ENCODE assay signal across 22 cellular contexts in genomic region chr7:5452470-5452899, GRCh38. TPM values are rescaled to one million over a fixed set of nuclear protein-coding genes. Genes with fewer than 3 reads are reported as not detected.
DNase-seq lines count a peak whose midpoint lies in the region; ATAC-seq, FAIRE-seq and TF ChIP-seq lines count a peak whose summit lies in the region.
"Had no signal": no experiment of that assay in that cellular context is flagged by ENCODE, and none has a peak within 500 bp of the region (broad histone marks: within the 10 kb centered on the region; RNA-seq: fewer than 3 reads in every experiment).

No MANE protein-coding gene starts in this region.

- H3K79me2 ChIP-seq in mammary epithelial cell (ENCODE audit: insufficient read depth, low read length), result no peaks in the 10 kb centered on the region

- H3K36me3 ChIP-seq in mammary epithelial cell (ENCODE audit: insufficient read depth, low read length) (no peaks in the 10 kb centered on the region), kidney (ENCODE audit: control insufficient read depth in 1 of 2, insufficient read depth in 2 of 2, low read length in 2 of 2) (no peaks in the 10 kb centered on the region)
- H3K36me3 ChIP-seq: lower lobe of right lung, thoracic aorta had no signal

- peak; percentile 4; the same call in 1 of the 3 replicates for ATAC-seq in SK-N-SH treated with all-trans-retinoic acid at 6 μM for 48 hours
- ATAC-seq in activated CD8-positive, alpha-beta memory T cell treated with anti-CD3 and anti-CD28 coated beads, Interleukin-2, amount 10 ng/mL, durations not matched to agents 7 days and 5 days, result no peak

- H3K9me3 Mint-ChIP-seq in MCF 10A (ENCODE audit: unreplicated experiment) (no peaks in the 10 kb centered on the region), type B pancreatic cell (no peaks in the 10 kb centered on the region), HFFc6 (no peaks in the 10 kb centered on the region)
- no peaks in the 10 kb centered on the region for H3K9me3 Mint-ChIP-seq in activated CD8-positive, alpha-beta memory T cell treated with anti-CD3 and anti-CD28 coated beads, Interleukin-2, amount 10 ng/mL, durations not matched to agents 7 days and 5 days (ENCODE audit: low read depth)
- H3K9me3 Mint-ChIP-seq: activated CD4-positive, alpha-beta T cell treated with anti-CD3 and anti-CD28 coated beads, Interleukin-2, amount 10 ng/mL, durations not matched to agents 24 days and 14 days; activated naive CD4-positive, alpha-beta T cell treated with anti-CD3 and anti-CD28 coated beads, Interleukin-2, amount 50 U/mL, for 24 hours; CD4-positive, alpha-beta memory T cell; natural killer cell treated with Interleukin-12 subunit alpha and Interleukin-12 subunit beta and Interleukin-15 and Interleukin-18, amount 100 ng/mL, for 72 hours; T-helper 2 cell treated with Interferon-gamma antibody and Interleukin-4, amounts not matched to agents 5 μg/mL and 100 μg/mL, for 36 hours had no signal

- in situ Hi-C loops in mammary epithelial cell (cut with MboI; ENCODE audit: low sequenced_read_pairs in 2 of 2), result loop anchor here in 1 of 2 donors (10.0 to 25.0 kb wide), 2 partner anchors 208 to 465 kb away; no protein-coding TSS in a partner anchor

- DNase-seq in MCF 10A (ENCODE audit: unreplicated experiment) (no peak), mammary epithelial cell (no peak), kidney (peak; percentile 78), type B pancreatic cell (ENCODE audit: extremely low spot score, unreplicated experiment) (no peak), HFFc6 (no peak), NCI-H345 (lab: John Stamatoyannopoulos, UW) (no peak)
- DNase-seq in activated CD8-positive, alpha-beta memory T cell treated with anti-CD3 and anti-CD28 coated beads, Interleukin-2, amount 10 ng/mL, durations not matched to agents 7 days and 5 days, result no peak
- DNase-seq: activated CD4-positive, alpha-beta T cell treated with anti-CD3 and anti-CD28 coated beads, Interleukin-2, amount 10 ng/mL, durations not matched to agents 24 days and 14 days; activated T-cell treated with anti-CD3 and anti-CD28 coated beads for 4 hours; CD4-positive, alpha-beta memory T cell; lower lobe of right lung; NCI-H1694 treated with DMSO at 0.1 percent for 48 hours; NCI-H526 treated with DMSO at 0.1 percent for 48 hours; PC-9; retina; stimulated activated CD4-positive, alpha-beta T cell treated with anti-CD3 and anti-CD28 coated beads, Interleukin-2, amount 100 ng/mL, for 24 hours had no signal

- H3K4me1 ChIP-seq in mammary epithelial cell (ENCODE audit: insufficient read depth, low read length), result peaks cover 15% of the 10 kb centered on the region
- H3K4me1 ChIP-seq in kidney (ENCODE audit: control insufficient read depth in 1 of 2, insufficient read depth in 1 of 2, low read depth in 1 of 2, low read length in 2 of 2), result no peaks in the 10 kb centered on the region

- H3K27ac ChIP-seq in mammary epithelial cell (ENCODE audit: insufficient read depth, low read depth, low read length), result no peak overlapping the region
- H3K27ac ChIP-seq in kidney (ENCODE audit: low read depth in 2 of 2, low read length in 2 of 2), result no peak overlapping the region
- H3K27ac ChIP-seq: 22Rv1, lower lobe of right lung, PC-9, thoracic aorta had no signal

- dilution Hi-C loops in mammary epithelial cell (cut with HindIII; ENCODE audit: low sequenced_read_pairs), result no loop called here

- TF ChIP-seq CTCF in MCF 10A (IDR thresholded peaks at IDR 0.05; ENCODE audit: unreplicated experiment) (no peak), mammary epithelial cell (conservative IDR thresholded peaks at IDR 0.05 in 1 of 2, IDR thresholded peaks at IDR 0.05 in 1 of 2; ENCODE audit: extremely low read depth in 1 of 2, insufficient read depth in 1 of 2, low read depth in 1 of 2, low read length in 2 of 2) (no peak), kidney (IDR thresholded peaks at IDR 0.05; ENCODE audit: borderline replicate concordance, extremely low read depth, insufficient read depth) (no peak), type B pancreatic cell (conservative IDR thresholded peaks at IDR 0.05) (no peak), HFFc6 (IDR thresholded peaks at IDR 0.05) (no peak)

- no TSS peak for BruUV-seq in MCF 10A (replicated peaks; lab: Mats Ljungman, UMichigan)
- BruUV-seq in mammary epithelial cell (replicated peaks; lab: Mats Ljungman, UMichigan), result no TSS peak

- H3K27me3 ChIP-seq in mammary epithelial cell (ENCODE audit: insufficient read depth, low read length), result no peaks in the 10 kb centered on the region

- peaks cover 7% of the 10 kb centered on the region for H3K4me1 Mint-ChIP-seq in MCF 10A (ENCODE audit: insufficient read depth, unreplicated experiment)
- peaks cover 10% of the 10 kb centered on the region for H3K4me1 Mint-ChIP-seq in type B pancreatic cell (ENCODE audit: unreplicated experiment)
- H3K4me1 Mint-ChIP-seq in HFFc6 (ENCODE audit: low read depth), result peaks cover 12% of the 10 kb centered on the region
- H3K4me1 Mint-ChIP-seq in activated CD8-positive, alpha-beta memory T cell treated with anti-CD3 and anti-CD28 coated beads, Interleukin-2, amount 10 ng/mL, durations not matched to agents 7 days and 5 days, result no peaks in the 10 kb centered on the region
- H3K4me1 Mint-ChIP-seq: activated CD4-positive, alpha-beta T cell treated with anti-CD3 and anti-CD28 coated beads, Interleukin-2, amount 10 ng/mL, durations not matched to agents 24 days and 14 days; activated naive CD4-positive, alpha-beta T cell treated with anti-CD3 and anti-CD28 coated beads, Interleukin-2, amount 50 U/mL, for 24 hours; CD4-positive, alpha-beta memory T cell had no signal

- no peaks in the 10 kb centered on the region for H4K20me1 ChIP-seq in mammary epithelial cell (ENCODE audit: insufficient read depth, low read length)

- H3K4me3 ChIP-seq in mammary epithelial cell (replicated peaks in 1 of 3; ENCODE audit: insufficient read depth in 1 of 3, low read depth in 2 of 3, low read length in 3 of 3) (no peak overlapping the region), kidney (ENCODE audit: low read length in 2 of 2) (no peak overlapping the region)
- H3K4me3 ChIP-seq: lower lobe of right lung, PC-9, thoracic aorta had no signal

- 95% methylated on average over 4 of the region's 12 CpGs for WGBS in mammary epithelial cell (ENCODE audit: low coverage, missing lambda C conversion rate)

- no peak overlapping the region for H2AFZ ChIP-seq in mammary epithelial cell (ENCODE audit: low read depth, low read length)
- H2AFZ ChIP-seq: PC-9 had no signal

- H3K36me3 Mint-ChIP-seq in MCF 10A (ENCODE audit: insufficient read depth, unreplicated experiment) (peaks cover 12% of the 10 kb centered on the region), type B pancreatic cell (no peaks in the 10 kb centered on the region), HFFc6 (ENCODE audit: low read depth) (no peaks in the 10 kb centered on the region)
- no peaks in the 10 kb centered on the region for H3K36me3 Mint-ChIP-seq in activated CD8-positive, alpha-beta memory T cell treated with anti-CD3 and anti-CD28 coated beads, Interleukin-2, amount 10 ng/mL, durations not matched to agents 7 days and 5 days
- H3K36me3 Mint-ChIP-seq: natural killer cell treated with Interleukin-12 subunit alpha and Interleukin-12 subunit beta and Interleukin-15 and Interleukin-18, amount 100 ng/mL, for 72 hours had no signal

- intact Hi-C loops in MCF 10A (cut with micrococcal nuclease) (loop anchor here (10.0 kb wide), 1 partner anchor 608 kb away; no protein-coding TSS in a partner anchor), mammary epithelial cell (cut with micrococcal nuclease) (no loop called here), kidney (cut with DNase I) (no loop called here)

- H3K27me3 Mint-ChIP-seq in MCF 10A (ENCODE audit: insufficient read depth, unreplicated experiment), result peaks cover 11% of the 10 kb centered on the region
- H3K27me3 Mint-ChIP-seq in type B pancreatic cell, result peaks cover 8% of the 10 kb centered on the region
- peaks cover 5% of the 10 kb centered on the region for H3K27me3 Mint-ChIP-seq in HFFc6 (ENCODE audit: insufficient read depth)
- no peaks in the 10 kb centered on the region for H3K27me3 Mint-ChIP-seq in activated CD8-positive, alpha-beta memory T cell treated with anti-CD3 and anti-CD28 coated beads, Interleukin-2, amount 10 ng/mL, durations not matched to agents 7 days and 5 days

- CTCF ChIA-PET in MCF 10A (lab: Yijun Ruan, JAX), result interaction anchor here (0.7 to 2.1 kb wide), 2 partner anchors 86 to 212 kb away, joined by 4 to 11 read pairs; no protein-coding TSS in a partner anchor
- CTCF ChIA-PET in mammary epithelial cell (lab: Charles Lee; ENCODE audit: low non-redundant PET), result no interaction called here
- CTCF ChIA-PET in activated CD8-positive, alpha-beta memory T cell treated with anti-CD3 and anti-CD28 coated beads, Interleukin-2, amount 10 ng/mL, durations not matched to agents 7 days and 5 days (lab: Charles Lee), result interaction anchor here (3.5 kb wide), 1 partner anchor 213 kb away, joined by 36 read pairs; no protein-coding TSS in a partner anchor

- H3K27ac Mint-ChIP-seq in MCF 10A (ENCODE audit: low read depth, unreplicated experiment) (peak overlapping the region; percentile 32), type B pancreatic cell (peak overlapping the region; percentile 10), HFFc6 (no peak overlapping the region; the same call in 1 of the 2 replicates)
- no peak overlapping the region for H3K27ac Mint-ChIP-seq in activated CD8-positive, alpha-beta memory T cell treated with anti-CD3 and anti-CD28 coated beads, Interleukin-2, amount 10 ng/mL, durations not matched to agents 7 days and 5 days
- H3K27ac Mint-ChIP-seq: activated CD4-positive, alpha-beta T cell treated with anti-CD3 and anti-CD28 coated beads, Interleukin-2, amount 10 ng/mL, durations not matched to agents 24 days and 14 days; activated naive CD4-positive, alpha-beta T cell treated with anti-CD3 and anti-CD28 coated beads, Interleukin-2, amount 50 U/mL, for 24 hours; natural killer cell treated with Interleukin-12 subunit alpha and Interleukin-12 subunit beta and Interleukin-15 and Interleukin-18, amount 100 ng/mL, for 72 hours; T-helper 2 cell treated with Interferon-gamma antibody and Interleukin-4, amounts not matched to agents 5 μg/mL and 100 μg/mL, for 36 hours had no signal

- FAIRE-seq in kidney (lab: Jason Lieb, UNC), result no peak

- POLR2A ChIA-PET in MCF 10A (lab: Yijun Ruan, JAX), result interaction anchor here (1.2 kb wide), 1 partner anchor 56 kb away, joined by 5 read pairs; no protein-coding TSS in a partner anchor

- H3K4me3 Mint-ChIP-seq in MCF 10A (ENCODE audit: unreplicated experiment) (no peak overlapping the region), type B pancreatic cell (no peak overlapping the region), HFFc6 (no peak overlapping the region)
- no peak overlapping the region for H3K4me3 Mint-ChIP-seq in activated CD8-positive, alpha-beta memory T cell treated with anti-CD3 and anti-CD28 coated beads, Interleukin-2, amount 10 ng/mL, durations not matched to agents 7 days and 5 days
- H3K4me3 Mint-ChIP-seq: activated CD4-positive, alpha-beta T cell treated with anti-CD3 and anti-CD28 coated beads, Interleukin-2, amount 10 ng/mL, durations not matched to agents 24 days and 14 days; activated naive CD4-positive, alpha-beta T cell treated with anti-CD3 and anti-CD28 coated beads, Interleukin-2, amount 50 U/mL, for 24 hours; CD4-positive, alpha-beta memory T cell; natural killer cell treated with Interleukin-12 subunit alpha and Interleukin-12 subunit beta and Interleukin-15 and Interleukin-18, amount 100 ng/mL, for 72 hours; T-helper 2 cell treated with Interferon-gamma antibody and Interleukin-4, amounts not matched to agents 5 μg/mL and 100 μg/mL, for 36 hours had no signal

- H3K9me3 ChIP-seq in mammary epithelial cell (replicated peaks; ENCODE audit: insufficient read depth, low read length) (no peaks in the 10 kb centered on the region), kidney (ENCODE audit: control insufficient read depth in 1 of 2, low read length in 2 of 2) (no peaks in the 10 kb centered on the region)
- H3K9me3 ChIP-seq: lower lobe of right lung, thoracic aorta had no signal

- no peak overlapping the region for H3K4me2 ChIP-seq in mammary epithelial cell (ENCODE audit: insufficient read depth, low read depth, low read length)
- H3K4me2 ChIP-seq: PC-9 had no signal

- H3K9ac ChIP-seq in mammary epithelial cell (ENCODE audit: insufficient read depth, low read length) (no peak overlapping the region), kidney (ENCODE audit: low read length in 2 of 2) (no peak overlapping the region)

RNA-seq across cellular contexts. Expression of gene TNRC18, which starts 28.9 kb away (rescaled TPM):
- 120 and 132 TPM in 2 replicates for total RNA-seq in MCF 10A (2022)
- total RNA-seq in mammary epithelial cell, result 100 to 1,000 TPM in 1 of 2 donors, 10 to 100 TPM in 1; 62.2 to 121 TPM
- polyA plus RNA-seq in mammary epithelial cell, result 22.3 TPM
- polyA minus RNA-seq in mammary epithelial cell, result 123 TPM
- total RNA-seq in kidney, result 125 TPM
- 12.5 TPM for polyA plus RNA-seq in kidney (ENCODE audit: insufficient read depth, low read depth, low replicate concordance)
- 135 and 169 TPM in 2 replicates for total RNA-seq in type B pancreatic cell (ENCODE audit: low replicate concordance)
- total RNA-seq in HFFc6 (2021; fragmentation: NEBNext Ultra II Directional; extraction: Animal tissue kit (Norgen Biotek cat#: 25700)), result 10 to 100 TPM; 70.6 to 87.1 (median 79.9) TPM
- total RNA-seq in activated CD8-positive, alpha-beta memory T cell treated with anti-CD3 and anti-CD28 coated beads, Interleukin-2, amount 10 ng/mL, durations not matched to agents 7 days and 5 days, result 10 to 100 TPM; 64.0 to 65.7 TPM

Comparison
In these comparisons a context has a peak if more than half of its experiments do, and no peak if none do; other contexts are left out.
1. H3K27ac Mint-ChIP-seq: peak in MCF 10A (single experiment) and type B pancreatic cell (single experiment); none in HFFc6 (single experiment) and activated CD8-positive, alpha-beta memory T cell treated with anti-CD3 and anti-CD28 coated beads, Interleukin-2, amount 10 ng/mL, durations not matched to agents 7 days and 5 days (single experiment).